Comparison of ENCODE assay signal across 8 cellular contexts in the genomic region with DNA sequence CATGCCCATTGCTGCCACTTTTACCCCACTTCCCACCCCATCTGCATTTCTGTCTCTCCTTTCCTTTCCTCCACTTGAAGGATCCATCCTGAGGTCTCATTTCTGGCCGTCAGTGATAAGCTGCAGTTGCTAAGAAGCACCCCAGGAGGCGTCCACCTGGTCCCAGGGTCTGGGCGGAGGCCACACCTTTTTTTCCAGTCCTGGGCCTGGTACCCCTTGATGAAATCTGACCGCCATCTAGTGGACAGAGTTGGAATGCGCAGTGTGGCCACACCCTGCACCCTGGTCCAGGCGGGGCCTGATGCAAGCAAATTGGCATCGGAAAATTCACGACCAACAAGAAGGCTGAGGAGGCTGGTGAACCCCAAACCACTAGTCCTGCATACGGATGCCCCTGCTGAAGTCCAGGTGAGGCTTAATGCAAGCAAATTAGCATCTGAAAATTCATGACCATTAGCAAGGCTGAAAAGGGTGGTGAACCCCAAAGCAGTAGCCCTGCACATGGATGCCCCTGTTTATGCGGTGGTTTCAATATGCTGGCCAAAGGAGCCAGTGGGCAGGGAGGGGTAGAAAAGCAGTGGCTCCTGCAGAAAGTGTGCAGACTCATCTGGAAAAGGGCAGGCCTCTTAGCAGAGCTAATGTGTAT. TPM values are rescaled to one million over a fixed set of nuclear protein-coding genes. Genes with fewer than 3 reads are reported as not detected.
A peak's percentile ranks its signal among the peaks of the same experiment; 100 is the strongest.
DNase-seq lines count a peak whose midpoint lies in the region; ATAC-seq and TF ChIP-seq lines count a peak whose summit lies in the region.

No MANE protein-coding gene starts in this region.

- no peaks in the 10 kb centered on the region for H3K27me3 ChIP-seq in stomach

- H3K27ac ChIP-seq in stomach, result no peak overlapping the region

- DNase-seq in DMS 273 treated with DMSO at 0.1 percent for 48 hours (lab: John Stamatoyannopoulos, UW), result peak; percentile 17
- peak; percentile 60 for DNase-seq in NOMO-1 (lab: John Stamatoyannopoulos, UW; ENCODE audit: unreplicated experiment in 2 of 2)
- peak; percentile 38 for DNase-seq in activated CD8-positive, alpha-beta memory T cell treated with anti-CD3 and anti-CD28 coated beads, Interleukin-2, amount 50 U/mL, for 24 hours (ENCODE audit: extremely low read depth)
- peak; percentile 73 to 81 for DNase-seq in erythroblast (lab: John Stamatoyannopoulos, UW)
- DNase-seq in natural killer cell treated with Interleukin-12 subunit alpha and Interleukin-12 subunit beta and Interleukin-15 and Interleukin-18, amount 100 ng/mL, for 72 hours (ENCODE audit: low spot score), result no peak
- peak; percentile 70 for DNase-seq in stomach

- peak; percentile 99 for ATAC-seq in GM19467 (IDR thresholded peaks at IDR 0.05; ENCODE audit: unreplicated experiment)
- ATAC-seq in HG03521 (IDR thresholded peaks at IDR 0.05; ENCODE audit: unreplicated experiment), result peak; percentile 99
- ATAC-seq in natural killer cell treated with Interleukin-12 subunit alpha and Interleukin-12 subunit beta and Interleukin-15 and Interleukin-18, amount 100 ng/mL, for 72 hours, result peak; percentile 78 to 79

- no peaks in the 10 kb centered on the region for H3K9me3 Mint-ChIP-seq in natural killer cell treated with Interleukin-12 subunit alpha and Interleukin-12 subunit beta and Interleukin-15 and Interleukin-18, amount 100 ng/mL, for 72 hours

- H3K27ac Mint-ChIP-seq in natural killer cell treated with Interleukin-12 subunit alpha and Interleukin-12 subunit beta and Interleukin-15 and Interleukin-18, amount 100 ng/mL, for 72 hours, result no peak overlapping the region

- no peak overlapping the region for H3K4me3 ChIP-seq in stomach

- peaks cover 0 to 19% (median 0%) of the 10 kb centered on the region in 4 donors for H3K36me3 ChIP-seq in stomach

- H3K27me3 Mint-ChIP-seq in natural killer cell treated with Interleukin-12 subunit alpha and Interleukin-12 subunit beta and Interleukin-15 and Interleukin-18, amount 100 ng/mL, for 72 hours, result peaks cover 0 to 5% of the 10 kb centered on the region in 2 donors

- TF ChIP-seq POLR2A in erythroblast (IDR thresholded peaks at IDR 0.05; ENCODE audit: low read length) (no peak), stomach (IDR thresholded peaks at IDR 0.05) (no peak)

- no peak for TF ChIP-seq EP300 in stomach (IDR thresholded peaks at IDR 0.05)

- no peaks in the 10 kb centered on the region for H3K36me3 Mint-ChIP-seq in natural killer cell treated with Interleukin-12 subunit alpha and Interleukin-12 subunit beta and Interleukin-15 and Interleukin-18, amount 100 ng/mL, for 72 hours

- no peak overlapping the region for H3K4me3 Mint-ChIP-seq in natural killer cell treated with Interleukin-12 subunit alpha and Interleukin-12 subunit beta and Interleukin-15 and Interleukin-18, amount 100 ng/mL, for 72 hours

- 13 to 30% (median 20%) methylated on average over 10 of the region's 10 CpGs for WGBS in stomach, 5 donors

- TF ChIP-seq CTCF in stomach (IDR thresholded peaks at IDR 0.05), result peak in 5 of 7 experiments; percentile 33 to 79 (median 73)

- H3K9me3 ChIP-seq in stomach, result no peaks in the 10 kb centered on the region

- no peaks in the 10 kb centered on the region for H3K4me1 ChIP-seq in stomach

- intact Hi-C loops in stomach (cut with DNase I; ENCODE audit: low total_unique reads), result no loop called here

- peaks cover 0 to 4% of the 10 kb centered on the region in 2 donors for H3K4me1 Mint-ChIP-seq in natural killer cell treated with Interleukin-12 subunit alpha and Interleukin-12 subunit beta and Interleukin-15 and Interleukin-18, amount 100 ng/mL, for 72 hours (ENCODE audit: low read depth in 2 of 2)

RNA-seq across cellular contexts. Expression of a gene that starts 43.3 kb away (rescaled TPM):
- 10 to 100 TPM in 1 of 2 donors, 1 to 10 TPM in 1; 9.8 to 10.4 TPM for total RNA-seq in natural killer cell treated with Interleukin-12 subunit alpha and Interleukin-12 subunit beta and Interleukin-15 and Interleukin-18, amount 100 ng/mL, for 72 hours
- 10 to 100 TPM in 2 of 5 donors, 1 to 10 TPM in 3; 1.2 to 14.0 (median 8.9) TPM for total RNA-seq in stomach
- 1 to 10 TPM; 1.9 to 2.6 (median 2.3) TPM for polyA plus RNA-seq in stomach
